Comparison of ENCODE assay signal across 8 cellular contexts in the genomic region with DNA sequence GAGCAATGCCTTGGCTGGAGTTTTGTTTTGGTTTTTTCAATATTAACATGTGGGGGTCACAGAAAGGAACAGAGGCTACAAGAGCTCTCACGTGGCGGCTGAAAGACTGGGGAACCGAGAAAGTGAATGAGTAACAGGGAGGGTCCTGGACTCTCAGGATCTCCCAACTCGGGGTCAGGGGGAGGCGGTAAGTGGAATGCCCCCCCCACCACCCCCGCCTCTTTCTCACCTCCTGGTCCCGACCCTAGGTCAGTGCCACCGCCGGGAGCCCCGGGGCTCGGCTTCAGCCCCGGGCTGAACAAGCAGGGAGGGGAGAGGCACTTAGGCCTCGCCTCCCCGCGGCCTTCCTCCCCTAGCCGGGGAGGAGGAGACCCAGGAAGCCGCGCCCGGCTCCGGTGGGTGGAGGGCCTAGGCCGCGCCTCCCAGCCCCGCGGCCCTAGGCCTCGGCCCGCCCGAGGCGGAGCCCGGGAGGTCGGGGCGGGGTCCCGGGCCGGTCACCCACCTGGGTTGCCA. TPM values are rescaled to one million over a fixed set of nuclear protein-coding genes. Genes with fewer than 3 reads are reported as not detected.
DNase-seq lines count a peak whose midpoint lies in the region; ATAC-seq, FAIRE-seq and TF ChIP-seq lines count a peak whose summit lies in the region.
"Not testable (repeated sequence)": the region's sequence is repeated elsewhere in the genome, so short reads cannot be mapped to it uniquely, and the experiment has no call there.

No MANE protein-coding gene starts in this region.

- FAIRE-seq in A549 (lab: Jason Lieb, UNC), result not testable (repeated sequence)

- not testable (repeated sequence) for H3K27me3 ChIP-seq in brain microvascular endothelial cell (replicated peaks)

- in situ Hi-C loops in brain microvascular endothelial cell (cut with HindIII; ENCODE audit: low pct_ligation_motif_present, low sequenced_read_pairs), result not testable (repeated sequence)

- not testable (repeated sequence) for TF ChIP-seq POLR2A in A549 (IDR thresholded peaks at IDR 0.05; ENCODE audit: low read length)

- peak overlapping the region; percentile 95 for H3K4me3 Mint-ChIP-seq in WTC11

- peak overlapping the region; percentile 59 for H3K4me3 ChIP-seq in A549
- H3K4me3 ChIP-seq in brain microvascular endothelial cell (ENCODE audit: low read depth, low read length), result peak overlapping the region; percentile 67
- peak overlapping the region; percentile 50 to 79 (median 70) for H3K4me3 ChIP-seq in skin epidermis

- peak; percentile 96 to 97 for ATAC-seq in A549
- ATAC-seq in GM18867 (IDR thresholded peaks at IDR 0.05; ENCODE audit: unreplicated experiment), result peak; percentile 86
- ATAC-seq in HG03060 (IDR thresholded peaks at IDR 0.05; ENCODE audit: low read depth, unreplicated experiment), result peak; percentile 43
- ATAC-seq in WTC11, result peak; percentile 96

- H3K27ac Mint-ChIP-seq in WTC11, result peak overlapping the region; percentile 98

- TF ChIP-seq EP300 in A549 (IDR thresholded peaks at IDR 0.05), result not testable (repeated sequence)

- peak overlapping the region; percentile 85 to 97 for H3K27ac ChIP-seq in A549
- H3K27ac ChIP-seq in brain microvascular endothelial cell, result peak overlapping the region; percentile 84
- peak overlapping the region; percentile 35 to 98 (median 95) for H3K27ac ChIP-seq in skin epidermis

- not testable (repeated sequence) for H3K36me3 ChIP-seq in brain microvascular endothelial cell (replicated peaks)

- H3K4me2 ChIP-seq in A549, result peak overlapping the region; percentile 70

- H3K4me1 ChIP-seq in A549, result not testable (repeated sequence)

- not testable (repeated sequence) for TF ChIP-seq RAD21 in A549 (conservative IDR thresholded peaks at IDR 0.05 in 1 of 2, IDR thresholded peaks at IDR 0.05 in 1 of 2)

- POLR2A ChIA-PET in A549 (lab: Yijun Ruan, JAX) (interaction anchor here (0.6 kb wide), 2 partner anchors 88 to 528 kb away, joined by 4 to 6 read pairs; a partner anchor contains a TSS), WTC11 (lab: Charles Lee) (interaction anchor here (1.4 to 1.5 kb wide), 2 partner anchors 83 to 95 kb away, joined by 4 to 5 read pairs; a partner anchor contains a TSS)

- DNase-seq in A549 (ENCODE audit: low read depth in 1 of 2, low spot score in 1 of 2) (peak in 1 of 2 experiments; percentile 84), NCI-H2171 (lab: John Stamatoyannopoulos, UW) (peak; percentile 58), WTC11 (ENCODE audit: low spot score) (peak; percentile 82), brain microvascular endothelial cell (peak; percentile 62), iPS-NIHi7 (ENCODE audit: extremely low spot score) (peak; percentile 65)

- peaks cover 11% of the 10 kb centered on the region for H3K4me1 Mint-ChIP-seq in WTC11

- not testable (repeated sequence) for TF ChIP-seq CTCF in A549 (IDR thresholded peaks at IDR 0.05); WTC11 (IDR thresholded peaks at IDR 0.05); brain microvascular endothelial cell (IDR thresholded peaks at IDR 0.05; ENCODE audit: low read depth, low read length, missing control alignments)

- H3K36me3 Mint-ChIP-seq in WTC11, result not testable (repeated sequence)

- CTCF ChIA-PET in A549 (lab: Yijun Ruan, JAX) (interaction anchor here (1.4 kb wide), 1 partner anchor 75 kb away, joined by 3 read pairs; no protein-coding TSS in a partner anchor), WTC11 (lab: Charles Lee) (interaction anchor here (0.9 to 1.6 kb wide), 6 partner anchors 18 to 281 kb away, joined by 3 to 4 read pairs (median 4); a partner anchor contains a TSS)

- WGBS in A549 (ENCODE audit: missing lambda C conversion rate), result 1% methylated on average over 7 of the region's 33 CpGs

- not testable (repeated sequence) for H3K9me3 ChIP-seq in A549

- not testable (repeated sequence) for H3K27me3 Mint-ChIP-seq in WTC11 (ENCODE audit: low read depth)

- not testable (repeated sequence) for H3K9me3 Mint-ChIP-seq in WTC11

RNA-seq across cellular contexts. Expression of a gene that starts 20.6 kb away (rescaled TPM):
- polyA plus RNA-seq in A549 (2011; rRNA removed) (33.9 and 35.6 TPM in 2 replicates), A549 (2017; fragmentation: RNase III; extraction: RNeasy Plus Mini Kit Qiagen cat#74134 plus additional on column Dnase treatment) (48.5 to 54.5 TPM (median 54.0 TPM) in 3 replicates)
- 29.0 and 31.3 TPM in 2 replicates for polyA plus RNA-seq in A549 (2012; cell fraction: cytosol; rRNA removed)
- polyA plus RNA-seq in A549 (2012; cell fraction: nucleus; rRNA removed), result 60.8 and 84.7 TPM in 2 replicates
- 29.2 and 30.8 TPM in 2 replicates for polyA minus RNA-seq in A549 (2011; rRNA and poly(A)+ RNA removed)
- 51.0 to 56.6 TPM (median 51.1 TPM) in 3 replicates for total RNA-seq in WTC11 (2021)

RNA-seq across cellular contexts. Expression of a gene that starts 35.8 kb away (rescaled TPM):
- polyA plus RNA-seq in A549 (2011; rRNA removed) (10.9 and 12.6 TPM in 2 replicates), A549 (2017; fragmentation: RNase III; extraction: RNeasy Plus Mini Kit Qiagen cat#74134 plus additional on column Dnase treatment) (21.5 to 24.0 TPM (median 23.2 TPM) in 3 replicates)
- 19.3 and 22.4 TPM in 2 replicates for polyA plus RNA-seq in A549 (2012; cell fraction: cytosol; rRNA removed)
- polyA plus RNA-seq in A549 (2012; cell fraction: nucleus; rRNA removed), result 35.7 and 37.3 TPM in 2 replicates
- 21.7 and 27.9 TPM in 2 replicates for polyA minus RNA-seq in A549 (2011; rRNA and poly(A)+ RNA removed)
- 33.4 to 40.5 TPM (median 34.6 TPM) in 3 replicates for total RNA-seq in WTC11 (2021)

RNA-seq across cellular contexts. Expression of a gene that starts 40.1 kb away (rescaled TPM):
- polyA plus RNA-seq in A549 (2011; rRNA removed), result not detected in 2 replicates
- 0.38 and 0.45 TPM in 2 replicates for polyA plus RNA-seq in A549 (2012; cell fraction: cytosol; rRNA removed)
- polyA plus RNA-seq in A549 (2012; cell fraction: nucleus; rRNA removed), result not detected in 2 replicates
- polyA plus RNA-seq in A549 (2017; fragmentation: RNase III; extraction: RNeasy Plus Mini Kit Qiagen cat#74134 plus additional on column Dnase treatment), result 0.46 to 0.70 TPM (median 0.55 TPM) in 3 replicates
- polyA minus RNA-seq in A549 (2011; rRNA and poly(A)+ RNA removed), result not detected in 2 replicates
- 0.80 to 1.3 TPM (median 0.85 TPM) in 3 replicates for total RNA-seq in WTC11 (2021)

RNA-seq across cellular contexts. Expression of a gene that starts 47.8 kb away (rescaled TPM):
- polyA plus RNA-seq in A549 (2011; rRNA removed) (0.13 and 0.17 TPM in 2 replicates), A549 (2017; fragmentation: RNase III; extraction: RNeasy Plus Mini Kit Qiagen cat#74134 plus additional on column Dnase treatment) (0.58 to 0.73 TPM (median 0.65 TPM) in 3 replicates)
- polyA plus RNA-seq in A549 (2012; cell fraction: cytosol; rRNA removed), result 0.75 and 0.91 TPM in 2 replicates
- polyA plus RNA-seq in A549 (2012; cell fraction: nucleus; rRNA removed), result 0.54 and 0.69 TPM in 2 replicates
- not detected in 2 replicates for polyA minus RNA-seq in A549 (2011; rRNA and poly(A)+ RNA removed)
- 2.3 to 2.7 TPM (median 2.6 TPM) in 3 replicates for total RNA-seq in WTC11 (2021)

Comparison
In these comparisons a context has a peak if more than half of its experiments do, and no peak if none do; other contexts are left out.
1. ATAC-seq: peak in every context shown above with its lines; median percentile 96 in A549; 96 in WTC11; 86 in GM18867; 43 in HG03060.